10 cellular contexts compared by ENCODE assay signal in the genomic region with DNA sequence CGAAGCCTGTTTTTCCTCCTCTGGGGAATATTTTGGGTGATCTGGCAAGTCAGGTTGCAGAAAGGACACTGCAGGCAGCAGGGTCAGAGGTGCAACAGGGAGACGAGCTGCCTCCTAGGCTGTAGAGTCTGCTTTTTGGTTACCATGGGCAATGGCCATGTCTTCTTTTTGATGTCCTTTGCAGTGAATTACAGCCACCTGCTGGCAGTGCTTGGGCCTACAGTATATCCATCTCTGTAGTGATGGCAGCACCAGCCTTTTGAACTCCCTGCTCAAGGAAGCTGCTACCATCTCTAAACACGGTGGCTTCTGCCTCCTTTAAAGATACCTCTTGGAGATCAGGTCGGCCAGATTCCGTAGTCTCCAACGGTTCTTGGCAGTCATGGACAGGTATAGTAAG.
DNase-seq lines count a peak whose midpoint lies in the region; ATAC-seq lines count a peak whose summit lies in the region.
"Had no signal": no experiment of that assay in that cellular context is flagged by ENCODE, and none has a peak within 500 bp of the region (broad histone marks: within the 10 kb centered on the region; RNA-seq: fewer than 3 reads in every experiment).

No MANE protein-coding gene starts in this region.

- ATAC-seq in GM21825 (IDR thresholded peaks at IDR 0.05; ENCODE audit: unreplicated experiment), result no peak
- no peak for ATAC-seq in GM21367 (IDR thresholded peaks at IDR 0.05; ENCODE audit: unreplicated experiment)

- DNase-seq in A172 (ENCODE audit: low spot score) (peak; percentile 5), ELF-1 (ENCODE audit: low read depth, low spot score) (peak; percentile 54), NCI-H526 (lab: John Stamatoyannopoulos, UW) (peak; percentile 38 to 64), dermis microvascular lymphatic vessel endothelial cell (ENCODE audit: low read depth in 2 of 2) (peak; percentile 27 to 34), kidney glomerular epithelial cell (lab: John Stamatoyannopoulos, UW) (no peak), putamen (ENCODE audit: low spot score) (no peak)
- DNase-seq: amygdala, T1000 had no signal

Comparison
In these comparisons a context has a peak if more than half of its experiments do, and no peak if none do; other contexts are left out.
1. DNase-seq: peak in A172 (single experiment), ELF-1 (single experiment), NCI-H526 (2 of 2) and dermis microvascular lymphatic vessel endothelial cell (2 of 2); none in kidney glomerular epithelial cell (single experiment) and putamen (single experiment).